1 cellular context compared by ENCODE assay signal in genomic region chr22:39284142-39284980, GRCh38.
TF ChIP-seq lines count a peak whose summit lies in the region.

No MANE protein-coding gene starts in this region.

TF ChIP-seq in Ishikawa, 13 proteins besides CTCF, POLR2A, EP300 and RAD21:
- TF ChIP-seq REST (IDR thresholded peaks at IDR 0.05; ENCODE audit: low read depth) (no peak), EGR1 (IDR thresholded peaks at IDR 0.05) (no peak), TEAD4 (IDR thresholded peaks at IDR 0.05) (0 out of 2 replicates have a peak, but pooled peaks have one; percentile 20)
TF ChIP-seq in Ishikawa: peak in this region for 1.
